In genomic region chr19:9914315-9915207, GRCh38 we compare ENCODE assay signal across 8 cellular contexts. TPM values are rescaled to one million over a fixed set of nuclear protein-coding genes. Genes with fewer than 3 reads are reported as not detected.
DNase-seq lines count a peak whose midpoint lies in the region; ATAC-seq and TF ChIP-seq lines count a peak whose summit lies in the region.

No MANE protein-coding gene starts in this region.

- H3K4ac ChIP-seq in H9 (ENCODE audit: low read depth, low read length), result no peak overlapping the region; the same call in 1 of the 2 replicates

- no peak overlapping the region for H2AFZ ChIP-seq in H9 (ENCODE audit: low read length)

- no peak overlapping the region for H2BK20ac ChIP-seq in H9 (ENCODE audit: low read depth, low read length, poor library complexity, severe bottlenecking)

- no peak overlapping the region for H3K27ac Mint-ChIP-seq in CD14-positive monocyte
- H3K27ac Mint-ChIP-seq in H9, result peak overlapping the region in 2 of 3 experiments; percentile 42 to 58; a peak in 2 of 7 replicates
- no peak overlapping the region for H3K27ac Mint-ChIP-seq in activated CD4-positive, alpha-beta memory T cell treated with anti-CD3 and anti-CD28 coated beads for 36 hours
- H3K27ac Mint-ChIP-seq in memory B cell, result no peak overlapping the region

- no peak overlapping the region for H3K27ac ChIP-seq in H9 (ENCODE audit: insufficient read length, low read depth, low read length)

- no peaks in the 10 kb centered on the region for H3K79me1 ChIP-seq in H9 (ENCODE audit: insufficient read depth, low read depth, low read length, poor library complexity, severe bottlenecking)

- peak overlapping the region; percentile 53 for H3K9ac ChIP-seq in H9 (ENCODE audit: extremely low read depth, insufficient read length, low read length)

- no peak overlapping the region for H4K5ac ChIP-seq in H9 (ENCODE audit: insufficient read length, low read depth, low read length)

- DNase-seq in CD14-positive monocyte (ENCODE audit: low spot score) (no peak), H9 (peak; percentile 87), NCI-H748 treated with DMSO at 0.1 percent for 48 hours (lab: John Stamatoyannopoulos, UW) (peak; percentile 14), ecto neural progenitor cell (ENCODE audit: low spot score) (peak; percentile 89), memory B cell (ENCODE audit: low spot score in 2 of 2) (peak in 1 of 2 donors; percentile 39)
- peak; percentile 92 for DNase-seq in activated CD4-positive, alpha-beta memory T cell treated with anti-CD3 and anti-CD28 coated beads for 36 hours
- DNase-seq in stimulated activated CD8-positive, alpha-beta memory T cell treated with anti-CD3 and anti-CD28 coated beads, Interleukin-12 subunit alpha, Interleukin-12 subunit beta, amount 100 ng/mL, for 24 hours (ENCODE audit: extremely low read depth), result peak; percentile 54

- POLR2A ChIA-PET in activated CD4-positive, alpha-beta memory T cell treated with anti-CD3 and anti-CD28 coated beads for 36 hours (lab: Charles Lee), result no interaction called here

- no peak overlapping the region for H2BK15ac ChIP-seq in H9 (ENCODE audit: low read depth, low read length)

- CTCF ChIA-PET in activated CD4-positive, alpha-beta memory T cell treated with anti-CD3 and anti-CD28 coated beads for 36 hours (lab: Charles Lee), result no interaction called here

- H3K36me3 Mint-ChIP-seq in CD14-positive monocyte (peaks cover 0 to 2% of the 10 kb centered on the region in 2 donors), H9 (ENCODE audit: insufficient read depth in 1 of 3, low read depth in 3 of 3) (peaks cover 2 to 4% (median 2%) of the 10 kb centered on the region in 3 experiments; a peak in 5 of 7 replicates), memory B cell (no peaks in the 10 kb centered on the region)
- no peaks in the 10 kb centered on the region for H3K36me3 Mint-ChIP-seq in activated CD4-positive, alpha-beta memory T cell treated with anti-CD3 and anti-CD28 coated beads for 36 hours

- no peak overlapping the region for H2BK12ac ChIP-seq in H9 (ENCODE audit: insufficient read length, low read depth, low read length)

- H3K79me2 ChIP-seq in H9 (ENCODE audit: insufficient read depth, low read length), result no peaks in the 10 kb centered on the region; the same call in 1 of the 2 replicates

- H3K4me1 ChIP-seq in H9 (ENCODE audit: insufficient read depth, low read length), result no peaks in the 10 kb centered on the region; the same call in 1 of the 2 replicates

- H3K18ac ChIP-seq in H9 (ENCODE audit: insufficient read length, low read depth, low read length), result peak overlapping the region; percentile 69

- intact Hi-C loops in CD14-positive monocyte (cut with micrococcal nuclease), result no loop called here
- intact Hi-C loops in activated CD4-positive, alpha-beta memory T cell treated with anti-CD3 and anti-CD28 coated beads for 36 hours (cut with micrococcal nuclease), result loop anchor here (1.0 to 10.0 kb wide), 3 partner anchors 66 to 290 kb away; partner anchors contain the start of genes PIN1 and ZNF561

- WGBS in H9 (ENCODE audit: extremely low coverage, insufficient read length, low lambda C conversion rate), result no CpG with 5 or more reads among the region's 65 CpGs

- H3K4me1 Mint-ChIP-seq in CD14-positive monocyte, result peaks cover 8% of the 10 kb centered on the region
- H3K4me1 Mint-ChIP-seq in H9, result peaks cover 14 to 17% of the 10 kb centered on the region in 2 experiments
- peaks cover 5% of the 10 kb centered on the region for H3K4me1 Mint-ChIP-seq in activated CD4-positive, alpha-beta memory T cell treated with anti-CD3 and anti-CD28 coated beads for 36 hours (ENCODE audit: low read depth)
- peaks cover 4% of the 10 kb centered on the region for H3K4me1 Mint-ChIP-seq in memory B cell

- peaks cover 0 to 20% (median 8%) of the 10 kb centered on the region in 7 donors for H3K9me3 Mint-ChIP-seq in CD14-positive monocyte
- H3K9me3 Mint-ChIP-seq in H9, result no peaks in the 10 kb centered on the region; a peak in 1 of 5 replicates
- H3K9me3 Mint-ChIP-seq in activated CD4-positive, alpha-beta memory T cell treated with anti-CD3 and anti-CD28 coated beads for 36 hours, result no peaks in the 10 kb centered on the region
- H3K9me3 Mint-ChIP-seq in memory B cell, result no peaks in the 10 kb centered on the region

- H4K8ac ChIP-seq in H9 (replicated peaks; ENCODE audit: insufficient read length, low read depth, low read length), result no peak overlapping the region

- no peak overlapping the region for H2BK120ac ChIP-seq in H9 (ENCODE audit: low read depth, low read length, poor library complexity, severe bottlenecking)

- H3K27me3 Mint-ChIP-seq in CD14-positive monocyte (ENCODE audit: low read depth in 3 of 3), result peaks cover 28 to 53% (median 30%) of the 10 kb centered on the region in 3 donors
- no peaks in the 10 kb centered on the region; the same call in 1 of the 2 replicates for H3K27me3 Mint-ChIP-seq in H9 (ENCODE audit: low read depth)
- peaks cover 20% of the 10 kb centered on the region for H3K27me3 Mint-ChIP-seq in activated CD4-positive, alpha-beta memory T cell treated with anti-CD3 and anti-CD28 coated beads for 36 hours
- H3K27me3 Mint-ChIP-seq in memory B cell, result peaks cover 22% of the 10 kb centered on the region

- H3K14ac ChIP-seq in H9 (ENCODE audit: insufficient read depth, low read length), result peak overlapping the region; percentile 72

- H3K23ac ChIP-seq in H9 (ENCODE audit: insufficient read length, low read depth, low read length), result no peak overlapping the region

- no peaks in the 10 kb centered on the region for H3K9me3 ChIP-seq in H9 (ENCODE audit: control insufficient read depth, low read depth, low read length)

- TF ChIP-seq CTCF in CD14-positive monocyte (IDR thresholded peaks at IDR 0.05), result peak; percentile 33
- TF ChIP-seq CTCF in H9 (conservative IDR thresholded peaks at IDR 0.05), result peak; percentile 77

- H3K56ac ChIP-seq in H9 (ENCODE audit: insufficient read length, low read depth, low read length), result no peak overlapping the region

- peaks cover 2% of the 10 kb centered on the region for H4K20me1 ChIP-seq in H9 (ENCODE audit: control insufficient read depth, insufficient read depth, insufficient read length)

- ATAC-seq in memory B cell (ENCODE audit: low read depth), result peak; percentile 78
- ATAC-seq in GM18517 (IDR thresholded peaks at IDR 0.05; ENCODE audit: unreplicated experiment), result no peak

- H3K4me3 Mint-ChIP-seq in CD14-positive monocyte (peak overlapping the region in 1 of 2 donors; percentile 75), H9 (peak overlapping the region; percentile 65 to 84), memory B cell (peak overlapping the region; percentile 36)
- peak overlapping the region; percentile 62 for H3K4me3 Mint-ChIP-seq in activated CD4-positive, alpha-beta memory T cell treated with anti-CD3 and anti-CD28 coated beads for 36 hours

- no peak overlapping the region for H3T11ph ChIP-seq in H9 (ENCODE audit: low read length)

- no peak overlapping the region for H2BK5ac ChIP-seq in H9 (ENCODE audit: insufficient read length, low read length)

- H3K23me2 ChIP-seq in H9 (ENCODE audit: insufficient read length, low read depth, low read length, poor library complexity, severe bottlenecking), result peaks cover 11% of the 10 kb centered on the region

- no peak overlapping the region for H2AK5ac ChIP-seq in H9 (ENCODE audit: insufficient read length, low read length)

- H3K27me3 ChIP-seq in H9 (ENCODE audit: insufficient read depth, low read length), result no peaks in the 10 kb centered on the region

- H4K91ac ChIP-seq in H9 (ENCODE audit: insufficient read length, low read depth, low read length), result no peak overlapping the region

- peak overlapping the region; percentile 92 for H3K4me2 ChIP-seq in H9 (ENCODE audit: insufficient read depth, insufficient read length, low read length)

RNA-seq across cellular contexts. Expression of gene OLFM2, which starts 21.8 kb away (rescaled TPM):
- polyA plus RNA-seq in CD14-positive monocyte, result not detected
- 75.6 and 76.5 TPM in 2 replicates for total RNA-seq in H9 (2021)
- total RNA-seq in activated CD4-positive, alpha-beta memory T cell treated with anti-CD3 and anti-CD28 coated beads for 36 hours, result under 1 TPM; 0.58 to 0.59 TPM

Comparison
In these comparisons a context has a peak if more than half of its experiments do, and no peak if none do; other contexts are left out.
1. H3K27ac Mint-ChIP-seq: peak in H9 (2 of 3); none in CD14-positive monocyte (0 of 7), activated CD4-positive, alpha-beta memory T cell treated with anti-CD3 and anti-CD28 coated beads for 36 hours (single experiment) and memory B cell (single experiment).
2. RNA of gene OLFM2, which starts 21.8 kb away (total RNA-seq): 75.6 to 76.5 TPM in H9; 0.58 to 0.59 TPM in activated CD4-positive, alpha-beta memory T cell treated with anti-CD3 and anti-CD28 coated beads for 36 hours; every median in the first group is over 10 times any median in the second.